Comparison of ENCODE assay signal across 2 cellular contexts in the genomic region with DNA sequence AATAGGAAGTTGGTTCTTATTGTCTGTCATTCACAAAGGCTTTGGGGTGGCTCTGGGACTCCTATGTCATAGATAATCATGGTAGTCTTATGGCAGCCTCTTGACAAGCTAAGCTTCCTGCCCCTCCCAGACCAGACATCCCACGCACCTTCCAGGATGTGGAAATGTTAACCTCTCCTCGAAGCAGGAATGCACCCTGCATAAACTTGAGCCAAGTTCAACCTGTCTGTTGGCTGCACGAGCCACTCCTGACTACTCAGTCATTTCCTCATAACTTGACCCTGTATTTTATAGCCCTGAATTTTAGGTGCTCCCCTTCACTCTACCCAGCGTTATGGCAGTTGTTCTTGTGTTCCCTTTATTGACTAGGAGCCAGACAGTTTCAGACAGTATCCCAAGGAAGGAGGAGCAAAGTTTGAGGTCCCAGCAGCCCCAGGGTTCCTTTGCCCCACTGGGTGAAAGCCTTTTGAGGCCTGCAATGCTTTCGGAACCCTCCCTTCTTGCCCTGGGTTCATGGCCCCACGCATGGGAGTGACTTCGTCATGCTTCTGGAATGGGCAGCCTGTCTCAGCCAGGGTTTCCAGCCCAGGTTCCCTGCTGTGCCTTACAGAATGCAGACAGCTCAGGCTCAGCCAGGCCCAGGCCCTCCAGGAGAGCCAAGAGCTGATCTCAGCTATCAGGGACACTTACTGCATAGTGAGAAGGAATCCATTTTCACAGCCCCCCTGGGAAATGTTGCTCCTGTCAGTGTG.
TF ChIP-seq lines count a peak whose summit lies in the region.

No MANE protein-coding gene starts in this region.

TF ChIP-seq in GM23338, 12 proteins besides CTCF, POLR2A, EP300 and RAD21 (continues in another document):
- TF ChIP-seq ZNF331 (CRISPR knock-in tag; IDR thresholded peaks at IDR 0.05; ENCODE audit: low read depth): no peak
- no peak for TF ChIP-seq ETS1 (IDR thresholded peaks at IDR 0.05)
- TF ChIP-seq EZH2 (IDR thresholded peaks at IDR 0.05; ENCODE audit: low read depth, unreplicated experiment): no peak
- TF ChIP-seq ZNF114 (CRISPR knock-in tag; IDR thresholded peaks at IDR 0.05): no peak
- TF ChIP-seq ZNF462 (CRISPR knock-in tag; IDR thresholded peaks at IDR 0.05): no peak
- no peak for TF ChIP-seq STAT1 (IDR thresholded peaks at IDR 0.05; ENCODE audit: unreplicated experiment)
- TF ChIP-seq CREB1 (CRISPR knock-in tag; IDR thresholded peaks at IDR 0.05; ENCODE audit: low read depth): no peak
- TF ChIP-seq POLR2AphosphoS5 (IDR thresholded peaks at IDR 0.05; ENCODE audit: low read depth): no peak
- TF ChIP-seq NANOG (IDR thresholded peaks at IDR 0.05; ENCODE audit: borderline replicate concordance): no peak
- no peak for TF ChIP-seq EZH2phosphoT487 (IDR thresholded peaks at IDR 0.05; ENCODE audit: unreplicated experiment)
- no peak for TF ChIP-seq JUNB (IDR thresholded peaks at IDR 0.05; ENCODE audit: unreplicated experiment)

TF ChIP-seq in K562, 482 proteins besides CTCF, POLR2A, EP300 and RAD21:
- TF ChIP-seq ZNF592 (IDR thresholded peaks at IDR 0.05) (no peak), MEF2A (IDR thresholded peaks at IDR 0.05; ENCODE audit: control insufficient read depth, low read depth, low read length) (no peak), ETV5 (CRISPR knock-in tag; IDR thresholded peaks at IDR 0.05; ENCODE audit: low read depth) (peak; percentile 15), HES1 (IDR thresholded peaks at IDR 0.05; ENCODE audit: low read depth) (no peak), PYGO2 (tag; IDR thresholded peaks at IDR 0.05) (no peak), ZFX (CRISPR knock-in tag; IDR thresholded peaks at IDR 0.05) (peak; percentile 29; the same call in 1 of the 2 replicates), TBL1XR1 (IDR thresholded peaks at IDR 0.05; ENCODE audit: low read length in 2 of 2) (no peak), TEAD1 (CRISPR knock-in tag; IDR thresholded peaks at IDR 0.05) (no peak), SNRNP70 (optimal IDR thresholded peaks at IDR 0.05; ENCODE audit: low read depth, low read length) (no peak), MBD2 (IDR thresholded peaks at IDR 0.05; ENCODE audit: borderline replicate concordance, low read depth) (0 out of 2 replicates have a peak, but pooled peaks have one; percentile 13), CEBPG (CRISPR knock-in tag; IDR thresholded peaks at IDR 0.05) (no peak), CEBPG (tag; conservative IDR thresholded peaks at IDR 0.05 in 1 of 2, IDR thresholded peaks at IDR 0.05 in 1 of 2) (no peak), TCF3 (CRISPR knock-in tag; IDR thresholded peaks at IDR 0.05) (peak; percentile 45; the same call in 1 of the 2 replicates)
- TF ChIP-seq, protein P1, sequence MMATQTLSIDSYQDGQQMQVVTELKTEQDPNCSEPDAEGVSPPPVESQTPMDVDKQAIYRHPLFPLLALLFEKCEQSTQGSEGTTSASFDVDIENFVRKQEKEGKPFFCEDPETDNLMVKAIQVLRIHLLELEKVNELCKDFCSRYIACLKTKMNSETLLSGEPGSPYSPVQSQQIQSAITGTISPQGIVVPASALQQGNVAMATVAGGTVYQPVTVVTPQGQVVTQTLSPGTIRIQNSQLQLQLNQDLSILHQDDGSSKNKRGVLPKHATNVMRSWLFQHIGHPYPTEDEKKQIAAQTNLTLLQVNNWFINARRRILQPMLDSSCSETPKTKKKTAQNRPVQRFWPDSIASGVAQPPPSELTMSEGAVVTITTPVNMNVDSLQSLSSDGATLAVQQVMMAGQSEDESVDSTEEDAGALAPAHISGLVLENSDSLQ (IDR thresholded peaks at IDR 0.05): peak; percentile 6; the same call in 1 of the 2 replicates
TF ChIP-seq in K562: peak in this region for 5.
